Comparison of ENCODE assay signal across 9 cellular contexts in the genomic region with DNA sequence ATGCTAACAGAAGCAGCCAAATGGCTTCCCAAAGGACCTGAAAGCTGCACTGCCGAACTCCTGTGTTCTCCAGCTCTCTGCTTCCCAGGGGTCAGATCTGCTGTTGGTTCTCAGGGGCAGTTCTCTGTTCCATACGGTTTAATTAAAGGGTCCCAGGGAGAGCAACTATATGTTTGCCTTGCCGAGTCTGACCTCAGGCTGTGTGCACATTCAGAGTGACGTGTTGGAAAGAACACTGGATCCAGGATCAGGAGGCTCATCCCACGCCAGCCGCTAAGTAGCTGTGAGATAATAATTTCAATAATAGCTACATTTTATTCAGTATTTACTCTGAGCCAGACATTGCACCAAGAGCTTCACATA. TPM values are rescaled to one million over a fixed set of nuclear protein-coding genes. Genes with fewer than 3 reads are reported as not detected.
DNase-seq lines count a peak whose midpoint lies in the region; ATAC-seq and TF ChIP-seq lines count a peak whose summit lies in the region.
"Had no signal": no experiment of that assay in that cellular context is flagged by ENCODE, and none has a peak within 500 bp of the region (broad histone marks: within the 10 kb centered on the region; RNA-seq: fewer than 3 reads in every experiment).

No MANE protein-coding gene starts in this region.

- H3K4me1 ChIP-seq in SK-N-SH (ENCODE audit: control insufficient read depth in 1 of 2, insufficient read depth in 2 of 2, low read depth in 1 of 2, low read length in 1 of 2) (peaks cover 0 to 12% of the 10 kb centered on the region in 2 experiments; a peak in 1 of 4 replicates), ascending aorta (peaks cover 11 to 24% of the 10 kb centered on the region in 2 donors)

- H3K4me3 ChIP-seq in SK-N-SH (ENCODE audit: low read depth in 2 of 2, low read length in 1 of 2) = no peak overlapping the region; a peak in 1 of 4 replicates
- peak overlapping the region in 1 of 2 donors; percentile 31 for H3K4me3 ChIP-seq in ascending aorta

- no peaks in the 10 kb centered on the region for H3K79me2 ChIP-seq in SK-N-SH (ENCODE audit: insufficient read depth)

- H3K36me3 ChIP-seq in SK-N-SH (replicated peaks in 1 of 2; ENCODE audit: control insufficient read depth in 1 of 2, insufficient read depth in 2 of 2, low read length in 1 of 2) (no peaks in the 10 kb centered on the region), ascending aorta (no peaks in the 10 kb centered on the region)

- H3F3A ChIP-seq in SK-N-SH (replicated peaks; ENCODE audit: insufficient read depth) = no peaks in the 10 kb centered on the region

- DNase-seq in SK-N-SH = no peak
- no peak for DNase-seq in ascending aorta (ENCODE audit: low spot score in 2 of 2)
- DNase-seq in iris pigment epithelial cell (ENCODE audit: low read depth) = peak; percentile 20
- DNase-seq in substantia nigra (lab: John Stamatoyannopoulos, UW) = peak in 1 of 49 donors; percentile 43
- no peak for DNase-seq in NCI-H446 treated with DMSO at 0.1 percent for 48 hours (lab: John Stamatoyannopoulos, UW)
- DNase-seq in NCI-H2171 (lab: John Stamatoyannopoulos, UW) = no peak
- no peak for DNase-seq in ureter (ENCODE audit: low spot score)
- DNase-seq: activated gamma-delta T cell had no signal

- TF ChIP-seq CTCF in SK-N-SH (IDR thresholded peaks at IDR 0.05) (no peak), ascending aorta (IDR thresholded peaks at IDR 0.05) (no peak)

- H3K4me2 ChIP-seq in SK-N-SH = no peak overlapping the region

- H3K9ac ChIP-seq in SK-N-SH = no peak overlapping the region

- H3K9me2 ChIP-seq in SK-N-SH = no peaks in the 10 kb centered on the region

- no peak overlapping the region for H3K27ac ChIP-seq in SK-N-SH (ENCODE audit: low read depth in 2 of 2, low read length in 1 of 2)
- peak overlapping the region; percentile 43 to 78 for H3K27ac ChIP-seq in ascending aorta
- peak overlapping the region; percentile 78 for H3K27ac ChIP-seq in substantia nigra (ENCODE audit: low read depth, low read length, poor library complexity, severe bottlenecking)

- CTCF ChIA-PET in SK-N-SH (lab: Yijun Ruan, JAX) = interaction anchor here (0.6 to 8.4 kb wide), 103 partner anchors 10 to 781 kb away, joined by 3 to 187 read pairs (median 5); a partner anchor contains a TSS

- no peaks in the 10 kb centered on the region for H3K9me3 ChIP-seq in SK-N-SH
- no peaks in the 10 kb centered on the region for H3K9me3 ChIP-seq in ascending aorta

- POLR2A ChIA-PET in SK-N-SH (lab: Yijun Ruan, JAX) = interaction anchor here (1.1 kb wide), 1 partner anchor 152 kb away, joined by 3 read pairs; a partner anchor contains a TSS

- TF ChIP-seq EP300 in SK-N-SH (IDR thresholded peaks at IDR 0.05; ENCODE audit: borderline replicate concordance in 1 of 2, low read depth in 1 of 2, low read length in 1 of 2) = no peak

- no peak overlapping the region for H2AFZ ChIP-seq in SK-N-SH (ENCODE audit: low read depth)

- WGBS in SK-N-SH (ENCODE audit: low lambda C conversion rate) = 28% methylated on average over 6 of the region's 6 CpGs

- TF ChIP-seq RAD21 in SK-N-SH (IDR thresholded peaks at IDR 0.05; ENCODE audit: low read length) = no peak

- H4K20me1 ChIP-seq in SK-N-SH (ENCODE audit: insufficient read depth) = no peaks in the 10 kb centered on the region

- H3K27me3 ChIP-seq in SK-N-SH (ENCODE audit: insufficient read depth) (no peaks in the 10 kb centered on the region), ascending aorta (no peaks in the 10 kb centered on the region)

- intact Hi-C loops in ascending aorta (cut with DNase I) = loop anchor here (1.0 to 10.0 kb wide), 6 partner anchors 87 to 621 kb away; a partner anchor contains a TSS

- peak; percentile 42 for ATAC-seq in SK-N-SH treated with all-trans-retinoic acid at 6 μM for 48 hours

TF ChIP-seq in SK-N-SH treated with all-trans-retinoic acid at 6 μM for 48 hours, 23 proteins besides CTCF, POLR2A, EP300 and RAD21:
- TF ChIP-seq PPARA (CRISPR knock-in tag; IDR thresholded peaks at IDR 0.05; ENCODE audit: borderline replicate concordance) = no peak
- no peak for TF ChIP-seq OSR1 (CRISPR knock-in tag; IDR thresholded peaks at IDR 0.05)
- TF ChIP-seq ZNF8 (CRISPR knock-in tag; IDR thresholded peaks at IDR 0.05) = no peak
- TF ChIP-seq ZNF70 (CRISPR knock-in tag; IDR thresholded peaks at IDR 0.05) = no peak
- no peak for TF ChIP-seq ESRRG (CRISPR knock-in tag; IDR thresholded peaks at IDR 0.05)
TF ChIP-seq in SK-N-SH treated with all-trans-retinoic acid at 6 μM for 48 hours: peak in this region for 0.

TF ChIP-seq in SK-N-SH, 30 proteins besides CTCF, POLR2A, EP300 and RAD21:
- no peak for TF ChIP-seq SIN3A (IDR thresholded peaks at IDR 0.05; ENCODE audit: borderline replicate concordance, low read depth, low read length)
- TF ChIP-seq MEF2A (IDR thresholded peaks at IDR 0.05; ENCODE audit: borderline replicate concordance, low read depth) = no peak
- no peak for TF ChIP-seq SMC3 (IDR thresholded peaks at IDR 0.05; ENCODE audit: low read depth, low read length)
- no peak for TF ChIP-seq NFIC (IDR thresholded peaks at IDR 0.05; ENCODE audit: borderline replicate concordance)
- no peak for TF ChIP-seq GABPA (IDR thresholded peaks at IDR 0.05; ENCODE audit: low read depth)
- no peak for TF ChIP-seq RFX5 (IDR thresholded peaks at IDR 0.05; ENCODE audit: low read length)
- no peak for TF ChIP-seq JUND (IDR thresholded peaks at IDR 0.05)
- TF ChIP-seq, protein P1, sequence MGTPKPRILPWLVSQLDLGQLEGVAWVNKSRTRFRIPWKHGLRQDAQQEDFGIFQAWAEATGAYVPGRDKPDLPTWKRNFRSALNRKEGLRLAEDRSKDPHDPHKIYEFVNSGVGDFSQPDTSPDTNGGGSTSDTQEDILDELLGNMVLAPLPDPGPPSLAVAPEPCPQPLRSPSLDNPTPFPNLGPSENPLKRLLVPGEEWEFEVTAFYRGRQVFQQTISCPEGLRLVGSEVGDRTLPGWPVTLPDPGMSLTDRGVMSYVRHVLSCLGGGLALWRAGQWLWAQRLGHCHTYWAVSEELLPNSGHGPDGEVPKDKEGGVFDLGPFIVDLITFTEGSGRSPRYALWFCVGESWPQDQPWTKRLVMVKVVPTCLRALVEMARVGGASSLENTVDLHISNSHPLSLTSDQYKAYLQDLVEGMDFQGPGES (IDR thresholded peaks at IDR 0.05; ENCODE audit: low read depth, low read length) = no peak
- TF ChIP-seq FOXJ3 (CRISPR knock-in tag; IDR thresholded peaks at IDR 0.05) = no peak
- TF ChIP-seq RXRA (IDR thresholded peaks at IDR 0.05; ENCODE audit: borderline replicate concordance, low read depth) = no peak
- no peak for TF ChIP-seq MXI1 (IDR thresholded peaks at IDR 0.05; ENCODE audit: low read depth, low read length)
- TF ChIP-seq TCF12 (IDR thresholded peaks at IDR 0.05) = no peak
- TF ChIP-seq, protein P2, sequence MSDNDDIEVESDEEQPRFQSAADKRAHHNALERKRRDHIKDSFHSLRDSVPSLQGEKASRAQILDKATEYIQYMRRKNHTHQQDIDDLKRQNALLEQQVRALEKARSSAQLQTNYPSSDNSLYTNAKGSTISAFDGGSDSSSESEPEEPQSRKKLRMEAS (IDR thresholded peaks at IDR 0.05; ENCODE audit: low read depth) = no peak
- TF ChIP-seq FOSL2 (IDR thresholded peaks at IDR 0.05; ENCODE audit: borderline replicate concordance, low read depth) = no peak
- TF ChIP-seq, protein P3, sequence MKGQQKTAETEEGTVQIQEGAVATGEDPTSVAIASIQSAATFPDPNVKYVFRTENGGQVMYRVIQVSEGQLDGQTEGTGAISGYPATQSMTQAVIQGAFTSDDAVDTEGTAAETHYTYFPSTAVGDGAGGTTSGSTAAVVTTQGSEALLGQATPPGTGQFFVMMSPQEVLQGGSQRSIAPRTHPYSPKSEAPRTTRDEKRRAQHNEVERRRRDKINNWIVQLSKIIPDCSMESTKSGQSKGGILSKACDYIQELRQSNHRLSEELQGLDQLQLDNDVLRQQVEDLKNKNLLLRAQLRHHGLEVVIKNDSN (IDR thresholded peaks at IDR 0.05; ENCODE audit: borderline replicate concordance, low read depth) = no peak

RNA-seq across cellular contexts. Expression of a gene that starts 23.4 kb away (rescaled TPM):
- polyA plus RNA-seq in SK-N-SH (2012; rRNA removed) = 59.6 and 78.7 TPM in 2 replicates
- polyA plus RNA-seq in SK-N-SH (2012; cell fraction: cytosol; rRNA removed) = 61.0 and 62.1 TPM in 2 replicates
- 16.5 and 24.2 TPM in 2 replicates for polyA plus RNA-seq in SK-N-SH (2012; cell fraction: nucleus; rRNA removed)
- total RNA-seq in ascending aorta (186 TPM), ureter (55.7 TPM)

RNA-seq across cellular contexts. Expression of a gene that starts 41.5 kb away (rescaled TPM):
- 23.1 and 34.8 TPM in 2 replicates for polyA plus RNA-seq in SK-N-SH (2012; rRNA removed)
- polyA plus RNA-seq in SK-N-SH (2012; cell fraction: cytosol; rRNA removed) = 18.3 and 25.0 TPM in 2 replicates
- 20.5 and 26.9 TPM in 2 replicates for polyA plus RNA-seq in SK-N-SH (2012; cell fraction: nucleus; rRNA removed)
- total RNA-seq in ascending aorta = 0.85 TPM
- 4.5 TPM for total RNA-seq in ureter

Comparison
In these comparisons a context has a peak if more than half of its experiments do, and no peak if none do; other contexts are left out.
1. H3K27ac ChIP-seq: peak in ascending aorta (2 of 2) and substantia nigra (single experiment); none in SK-N-SH (0 of 2).